1 cellular context compared by ENCODE assay signal in the genomic region with DNA sequence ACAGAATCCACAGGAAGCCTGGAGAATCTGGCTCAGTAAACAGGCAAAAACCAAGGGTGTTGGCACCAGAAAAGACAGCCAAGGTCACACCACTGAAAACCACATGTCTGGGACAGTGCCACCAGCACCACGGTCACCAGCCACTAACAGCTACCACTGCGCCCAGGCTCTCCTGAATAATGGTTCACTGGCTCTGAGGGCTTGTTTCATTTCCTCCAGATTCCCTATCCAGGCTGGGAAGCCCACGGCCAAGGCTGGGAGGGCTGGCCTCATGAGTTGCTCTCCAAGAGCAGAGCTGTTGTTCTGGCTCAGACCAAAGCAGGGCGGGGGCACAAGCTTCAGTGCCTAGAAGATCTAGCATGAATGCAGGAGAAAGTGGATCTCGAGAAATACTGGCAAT.
TF ChIP-seq lines count a peak whose summit lies in the region.

No MANE protein-coding gene starts in this region.

TF ChIP-seq in SK-N-SH, 30 proteins besides CTCF, POLR2A, EP300 and RAD21 (continued from another document):
- TF ChIP-seq JUND (IDR thresholded peaks at IDR 0.05) (no peak), GABPA (IDR thresholded peaks at IDR 0.05; ENCODE audit: low read depth) (no peak), ELF1 (IDR thresholded peaks at IDR 0.05) (no peak)
- TF ChIP-seq, protein P1, sequence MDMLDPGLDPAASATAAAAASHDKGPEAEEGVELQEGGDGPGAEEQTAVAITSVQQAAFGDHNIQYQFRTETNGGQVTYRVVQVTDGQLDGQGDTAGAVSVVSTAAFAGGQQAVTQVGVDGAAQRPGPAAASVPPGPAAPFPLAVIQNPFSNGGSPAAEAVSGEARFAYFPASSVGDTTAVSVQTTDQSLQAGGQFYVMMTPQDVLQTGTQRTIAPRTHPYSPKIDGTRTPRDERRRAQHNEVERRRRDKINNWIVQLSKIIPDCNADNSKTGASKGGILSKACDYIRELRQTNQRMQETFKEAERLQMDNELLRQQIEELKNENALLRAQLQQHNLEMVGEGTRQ (IDR thresholded peaks at IDR 0.05; ENCODE audit: borderline replicate concordance, low read depth, low read length): no peak
